In genomic region chr1:183882328-183883167, GRCh38 we compare ENCODE assay signal across 13 cellular contexts.
A peak's percentile ranks its signal among the peaks of the same experiment; 100 is the strongest.
DNase-seq lines count a peak whose midpoint lies in the region; ATAC-seq and TF ChIP-seq lines count a peak whose summit lies in the region.
"Had no signal": no experiment of that assay in that cellular context is flagged by ENCODE, and none has a peak within 500 bp of the region (broad histone marks: within the 10 kb centered on the region; RNA-seq: fewer than 3 reads in every experiment).

No MANE protein-coding gene starts in this region.

- peak overlapping the region; percentile 85 for H3K27ac Mint-ChIP-seq in chondrocyte (ENCODE audit: unreplicated experiment)
- H3K27ac Mint-ChIP-seq in activated T-helper 1 cell treated with anti-CD3 and anti-CD28 coated beads, Interleukin-12 subunit alpha, Interleukin-12 subunit beta, Interleukin-2, Interleukin-4 antibody, amounts not matched to agents 30 ng/mL and 10 ng/mL and 1 ng/mL, durations not matched to agents 14 hours and 24 hours and 36 hours: no peak overlapping the region
- H3K27ac Mint-ChIP-seq: naive thymus-derived CD4-positive, alpha-beta T cell had no signal

- H3K4me1 ChIP-seq in heart left ventricle (peaks cover 4 to 92% (median 42%) of the 10 kb centered on the region in 12 donors), mesendoderm (ENCODE audit: control insufficient read depth, low read depth, low read length) (peaks cover 4% of the 10 kb centered on the region), upper lobe of right lung (peaks cover 47% of the 10 kb centered on the region)

- TF ChIP-seq POLR2A in heart left ventricle (IDR thresholded peaks at IDR 0.05): no peak

- DNase-seq in heart left ventricle (no peak), Right ventricle myocardium inferior (ENCODE audit: missing footprints) (no peak), chondrocyte (ENCODE audit: low spot score) (no peak), mesendoderm (no peak), upper lobe of right lung (no peak), NCI-H2171 treated with DMSO at 0.1 percent for 48 hours (lab: John Stamatoyannopoulos, UW) (no peak), DMS79 (lab: John Stamatoyannopoulos, UW) (no peak)
- DNase-seq in activated T-helper 1 cell treated with anti-CD3 and anti-CD28 coated beads, Interleukin-12 subunit alpha, Interleukin-12 subunit beta, Interleukin-2, Interleukin-4 antibody, amounts not matched to agents 30 ng/mL and 10 ng/mL and 1 ng/mL, durations not matched to agents 14 hours and 24 hours and 36 hours (ENCODE audit: low spot score): no peak
- DNase-seq: activated naive CD4-positive, alpha-beta T cell treated with anti-CD3 and anti-CD28 coated beads, Interleukin-2, amount 50 U/mL, for 16 hours; naive thymus-derived CD4-positive, alpha-beta T cell; SIG-M5 had no signal

- H3K23ac ChIP-seq in mesendoderm (ENCODE audit: low read length): no peak overlapping the region

- H3K4me1 Mint-ChIP-seq in chondrocyte (ENCODE audit: low read depth): peaks cover 40% of the 10 kb centered on the region
- peaks cover 9% of the 10 kb centered on the region for H3K4me1 Mint-ChIP-seq in activated T-helper 1 cell treated with anti-CD3 and anti-CD28 coated beads, Interleukin-12 subunit alpha, Interleukin-12 subunit beta, Interleukin-2, Interleukin-4 antibody, amounts not matched to agents 30 ng/mL and 10 ng/mL and 1 ng/mL, durations not matched to agents 14 hours and 24 hours and 36 hours (ENCODE audit: low read depth)

- no peaks in the 10 kb centered on the region for H3K9me3 Mint-ChIP-seq in chondrocyte (ENCODE audit: low read depth)
- no peaks in the 10 kb centered on the region for H3K9me3 Mint-ChIP-seq in activated T-helper 1 cell treated with anti-CD3 and anti-CD28 coated beads, Interleukin-12 subunit alpha, Interleukin-12 subunit beta, Interleukin-2, Interleukin-4 antibody, amounts not matched to agents 30 ng/mL and 10 ng/mL and 1 ng/mL, durations not matched to agents 14 hours and 24 hours and 36 hours
- H3K9me3 Mint-ChIP-seq: naive thymus-derived CD4-positive, alpha-beta T cell had no signal

- H3K4me3 Mint-ChIP-seq in chondrocyte (ENCODE audit: unreplicated experiment): no peak overlapping the region
- no peak overlapping the region for H3K4me3 Mint-ChIP-seq in activated T-helper 1 cell treated with anti-CD3 and anti-CD28 coated beads, Interleukin-12 subunit alpha, Interleukin-12 subunit beta, Interleukin-2, Interleukin-4 antibody, amounts not matched to agents 30 ng/mL and 10 ng/mL and 1 ng/mL, durations not matched to agents 14 hours and 24 hours and 36 hours
- H3K4me3 Mint-ChIP-seq: naive thymus-derived CD4-positive, alpha-beta T cell had no signal

- H3K27me3 ChIP-seq in heart left ventricle (no peaks in the 10 kb centered on the region), mesendoderm (ENCODE audit: insufficient read depth, low read length, poor library complexity) (no peaks in the 10 kb centered on the region), upper lobe of right lung (no peaks in the 10 kb centered on the region)
- H3K27me3 ChIP-seq: thyroid gland had no signal

- no peak overlapping the region for H2BK120ac ChIP-seq in mesendoderm (ENCODE audit: low read depth, low read length)

- intact Hi-C loops in heart left ventricle (cut with DNase I) (loop anchor here in 1 of 10 donors (10.0 kb wide), 1 partner anchor 68 kb away; no protein-coding TSS in a partner anchor), Right ventricle myocardium inferior (cut with DNase I) (no loop called here), upper lobe of right lung (cut with DNase I) (no loop called here)
- intact Hi-C loops in activated T-helper 1 cell treated with anti-CD3 and anti-CD28 coated beads, Interleukin-12 subunit alpha, Interleukin-12 subunit beta, Interleukin-2, Interleukin-4 antibody, amounts not matched to agents 30 ng/mL and 10 ng/mL and 1 ng/mL, durations not matched to agents 14 hours and 24 hours and 36 hours (cut with micrococcal nuclease): no loop called here

- H3K79me2 ChIP-seq in mesendoderm (ENCODE audit: control insufficient read depth, insufficient read depth, low read length): no peaks in the 10 kb centered on the region

- peaks cover 0 to 46% (median 30%) of the 10 kb centered on the region in 9 donors for H3K36me3 ChIP-seq in heart left ventricle
- no peaks in the 10 kb centered on the region for H3K36me3 ChIP-seq in mesendoderm (ENCODE audit: control insufficient read depth, insufficient read depth, low read length)
- peaks cover 25% of the 10 kb centered on the region for H3K36me3 ChIP-seq in upper lobe of right lung
- H3K36me3 ChIP-seq: thyroid gland had no signal

- H2BK15ac ChIP-seq in mesendoderm (replicated peaks; ENCODE audit: low read depth): no peak overlapping the region

- H3K36me3 Mint-ChIP-seq in chondrocyte (ENCODE audit: low read depth): peaks cover 26% of the 10 kb centered on the region
- H3K36me3 Mint-ChIP-seq in activated T-helper 1 cell treated with anti-CD3 and anti-CD28 coated beads, Interleukin-12 subunit alpha, Interleukin-12 subunit beta, Interleukin-2, Interleukin-4 antibody, amounts not matched to agents 30 ng/mL and 10 ng/mL and 1 ng/mL, durations not matched to agents 14 hours and 24 hours and 36 hours (ENCODE audit: low read depth): peaks cover 14% of the 10 kb centered on the region

- H2AK5ac ChIP-seq in mesendoderm (ENCODE audit: low read length): no peak overlapping the region

- ATAC-seq in heart left ventricle (no peak), Right ventricle myocardium inferior (no peak), upper lobe of right lung (peak; percentile 57)
- ATAC-seq: naive thymus-derived CD4-positive, alpha-beta T cell had no signal

- peak overlapping the region; percentile 44 for H3K18ac ChIP-seq in mesendoderm (ENCODE audit: low read length)

- H2BK5ac ChIP-seq in mesendoderm (ENCODE audit: low read length): no peak overlapping the region

- H3K4ac ChIP-seq in mesendoderm (ENCODE audit: low read depth, low read length): no peak overlapping the region

- H4K5ac ChIP-seq in mesendoderm (ENCODE audit: low read length): no peak overlapping the region

- H3K9me3 ChIP-seq in heart left ventricle (no peaks in the 10 kb centered on the region), upper lobe of right lung (no peaks in the 10 kb centered on the region)
- H3K9me3 ChIP-seq: thyroid gland had no signal

- H3K27ac ChIP-seq in heart left ventricle: peak overlapping the region in 10 of 12 donors; percentile 5 to 80 (median 44)
- no peak overlapping the region for H3K27ac ChIP-seq in mesendoderm (ENCODE audit: low read depth, low read length)
- H3K27ac ChIP-seq in upper lobe of right lung: peak overlapping the region; percentile 70

- no peak overlapping the region for H4K8ac ChIP-seq in mesendoderm (ENCODE audit: low read depth, low read length)

- H3K4me3 ChIP-seq in heart left ventricle (no peak overlapping the region), mesendoderm (ENCODE audit: low read length) (no peak overlapping the region), upper lobe of right lung (no peak overlapping the region)
- H3K4me3 ChIP-seq: coronary artery, thyroid gland had no signal

- TF ChIP-seq CTCF in heart left ventricle (IDR thresholded peaks at IDR 0.05) (no peak), chondrocyte (IDR thresholded peaks at IDR 0.05) (no peak), upper lobe of right lung (IDR thresholded peaks at IDR 0.05) (no peak)

- no peak overlapping the region for H3K4me2 ChIP-seq in mesendoderm (ENCODE audit: low read length)

- H3K79me1 ChIP-seq in mesendoderm (ENCODE audit: low read length): no peaks in the 10 kb centered on the region

- H3K27me3 Mint-ChIP-seq in chondrocyte (ENCODE audit: low read depth): no peaks in the 10 kb centered on the region
- H3K27me3 Mint-ChIP-seq in activated T-helper 1 cell treated with anti-CD3 and anti-CD28 coated beads, Interleukin-12 subunit alpha, Interleukin-12 subunit beta, Interleukin-2, Interleukin-4 antibody, amounts not matched to agents 30 ng/mL and 10 ng/mL and 1 ng/mL, durations not matched to agents 14 hours and 24 hours and 36 hours (ENCODE audit: insufficient read depth): no peaks in the 10 kb centered on the region

- 74 to 83% (median 78%) methylated on average over 8 of the region's 8 CpGs for WGBS in heart left ventricle, 4 donors
- no CpG with 5 or more reads among the region's 8 CpGs for WGBS in mesendoderm (ENCODE audit: extremely low coverage, insufficient coverage, low lambda C conversion rate)

- no peak overlapping the region for H3K9ac ChIP-seq in mesendoderm (ENCODE audit: low read length)

- peak overlapping the region; percentile 38 for H3K56ac ChIP-seq in mesendoderm (ENCODE audit: low read length)
